In genomic region chr19:45075215-45076028, GRCh38 we compare ENCODE assay signal across 1 cellular context.
TF ChIP-seq lines count a peak whose summit lies in the region.

No MANE protein-coding gene starts in this region.

TF ChIP-seq in K562, 482 proteins besides CTCF, POLR2A, EP300 and RAD21 (continued from another document and continues in another):
- TF ChIP-seq ZNF518B (CRISPR knock-in tag; IDR thresholded peaks at IDR 0.05) (no peak), TRIM25 (IDR thresholded peaks at IDR 0.05; ENCODE audit: borderline replicate concordance) (0 out of 2 replicates have a peak, but pooled peaks have one; percentile 38), ZBTB33 (CRISPR knock-in tag; IDR thresholded peaks at IDR 0.05) (no peak), ZNF282 (CRISPR knock-in tag; IDR thresholded peaks at IDR 0.05) (no peak), STAT6 (CRISPR knock-in tag; IDR thresholded peaks at IDR 0.05) (no peak), ZNF444 (CRISPR knock-in tag; IDR thresholded peaks at IDR 0.05) (no peak), DIDO1 (tag; IDR thresholded peaks at IDR 0.05; ENCODE audit: low read depth) (no peak), ZNF165 (CRISPR knock-in tag; IDR thresholded peaks at IDR 0.05; ENCODE audit: borderline replicate concordance) (no peak), FOXP1 (CRISPR knock-in tag; IDR thresholded peaks at IDR 0.05) (0 out of 2 replicates have a peak, but pooled peaks have one; percentile 21), ZNF133 (CRISPR knock-in tag; IDR thresholded peaks at IDR 0.05) (no peak), IRF9 (tag; IDR thresholded peaks at IDR 0.05) (no peak), ZNF512 (tag; IDR thresholded peaks at IDR 0.05) (no peak), ZNF77 (CRISPR knock-in tag; IDR thresholded peaks at IDR 0.05) (no peak), JUND (IDR thresholded peaks at IDR 0.05; ENCODE audit: borderline replicate concordance, low read depth, low read length) (no peak), JUND (tag; IDR thresholded peaks at IDR 0.05; ENCODE audit: borderline replicate concordance, low read depth, low read length) (no peak), ARID4B (CRISPR knock-in tag; IDR thresholded peaks at IDR 0.05) (peak; percentile 39; the same call in 1 of the 2 replicates), RCOR1 (IDR thresholded peaks at IDR 0.05; ENCODE audit: borderline replicate concordance in 1 of 2, low read depth in 2 of 2, low read length in 2 of 2) (0 out of 4 replicates have a peak, but pooled peaks of 1 of the 2 experiments have one; percentile 28), POLR2H (tag; IDR thresholded peaks at IDR 0.05; ENCODE audit: low read depth) (no peak), LCOR (CRISPR knock-in tag; IDR thresholded peaks at IDR 0.05) (peak; percentile 79), ZBTB40 (IDR thresholded peaks at IDR 0.05) (peak; percentile 57; the same call in 1 of the 2 replicates), ZBTB40 (CRISPR knock-in tag; IDR thresholded peaks at IDR 0.05) (no peak), THAP7 (CRISPR knock-in tag; IDR thresholded peaks at IDR 0.05) (no peak)
